8 cellular contexts compared by ENCODE assay signal in the genomic region with DNA sequence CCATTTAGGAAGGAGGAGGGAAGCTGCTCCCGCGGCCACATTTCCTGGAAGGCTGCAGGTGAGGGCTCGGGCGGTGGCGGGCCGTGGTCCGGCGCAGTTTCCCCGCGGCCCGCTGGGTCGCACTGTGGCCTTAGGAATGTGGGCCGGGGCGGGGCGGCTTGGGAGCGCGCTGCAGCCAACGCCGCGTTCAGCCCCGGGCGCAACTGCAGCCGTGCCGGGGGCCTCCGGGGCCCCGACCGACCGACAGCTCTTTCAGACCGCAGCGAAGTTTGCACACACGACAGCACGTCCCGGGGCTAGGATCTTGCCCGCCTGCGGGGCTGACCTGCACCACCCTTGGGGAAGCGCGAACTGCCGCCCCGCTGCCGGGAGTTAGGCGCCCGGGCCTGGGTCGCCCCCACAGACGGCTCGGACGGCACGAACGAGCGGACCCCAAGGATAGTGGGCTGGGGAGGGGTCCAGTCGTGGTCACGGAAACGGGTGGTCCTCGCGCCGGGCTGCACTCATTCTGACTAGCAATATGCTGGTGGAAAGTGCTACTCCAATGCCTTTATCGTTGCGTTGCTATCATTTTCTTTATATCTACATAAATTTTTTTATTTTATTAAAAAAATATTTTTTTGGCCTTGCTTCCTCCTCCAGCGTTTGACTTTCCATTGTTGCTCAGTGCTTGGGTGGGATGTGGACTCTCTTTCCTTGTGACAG.
A peak's percentile ranks its signal among the peaks of the same experiment; 100 is the strongest.
DNase-seq lines count a peak whose midpoint lies in the region; ATAC-seq and TF ChIP-seq lines count a peak whose summit lies in the region.

No MANE protein-coding gene starts in this region.

- peaks cover 0 to 9% of the 10 kb centered on the region in 2 donors for H3K4me1 ChIP-seq in right atrium auricular region

- TF ChIP-seq CTCF in right atrium auricular region (IDR thresholded peaks at IDR 0.05) (peak; percentile 87 to 94), type B pancreatic cell (conservative IDR thresholded peaks at IDR 0.05) (peak; percentile 91)

- peak; percentile 82 for DNase-seq in DMS53 treated with DMSO at 0.1 percent for 48 hours (lab: John Stamatoyannopoulos, UW; ENCODE audit: unreplicated experiment)
- peak; percentile 88 for DNase-seq in LoVo (ENCODE audit: low spot score)
- peak; percentile 41 to 54 (median 48) for DNase-seq in T-helper 17 cell
- DNase-seq in amniotic stem cell (lab: John Stamatoyannopoulos, UW), result peak; percentile 48
- no peak for DNase-seq in right atrium auricular region (ENCODE audit: low spot score)
- DNase-seq in posterior cingulate gyrus, result peak; percentile 42 to 94 (median 65)
- DNase-seq in type B pancreatic cell (ENCODE audit: extremely low spot score, unreplicated experiment), result peak; percentile 84

- ATAC-seq in T-helper 17 cell (peak; percentile 98), HG03159 (IDR thresholded peaks at IDR 0.05; ENCODE audit: unreplicated experiment) (no peak)

- H3K4me3 Mint-ChIP-seq in T-helper 17 cell (peak overlapping the region; percentile 79), type B pancreatic cell (peak overlapping the region; percentile 82)

- peak overlapping the region; percentile 36 to 47 for H3K4me3 ChIP-seq in right atrium auricular region

- no peaks in the 10 kb centered on the region for H3K36me3 ChIP-seq in right atrium auricular region

- intact Hi-C loops in posterior cingulate gyrus (cut with DNase I), result loop anchor here (1.0 kb wide), 1 partner anchor 293 kb away; no protein-coding TSS in a partner anchor

- H3K4me1 Mint-ChIP-seq in T-helper 17 cell (peaks cover 4% of the 10 kb centered on the region), type B pancreatic cell (ENCODE audit: unreplicated experiment) (no peaks in the 10 kb centered on the region)

- peaks cover 0 to 5% of the 10 kb centered on the region in 2 donors for H3K27me3 ChIP-seq in right atrium auricular region

- no peak overlapping the region for H3K27ac ChIP-seq in right atrium auricular region

- no peaks in the 10 kb centered on the region for H3K9me3 Mint-ChIP-seq in type B pancreatic cell

- H3K27ac Mint-ChIP-seq in T-helper 17 cell (no peak overlapping the region), type B pancreatic cell (no peak overlapping the region)

- H3K36me3 Mint-ChIP-seq in T-helper 17 cell (ENCODE audit: low read depth) (no peaks in the 10 kb centered on the region), type B pancreatic cell (no peaks in the 10 kb centered on the region)

- H3K9me3 ChIP-seq in T-helper 17 cell (ENCODE audit: control insufficient read depth, low read length, poor library complexity, severe bottlenecking) (no peaks in the 10 kb centered on the region), right atrium auricular region (peaks cover 0 to 4% of the 10 kb centered on the region in 2 donors)

- peaks cover 6% of the 10 kb centered on the region for H3K27me3 Mint-ChIP-seq in T-helper 17 cell
- peaks cover 41% of the 10 kb centered on the region for H3K27me3 Mint-ChIP-seq in type B pancreatic cell
